ENCODE assay signal across 19 cellular contexts in genomic region chr4:3186609-3187008, GRCh38.
DNase-seq lines count a peak whose midpoint lies in the region; ATAC-seq, FAIRE-seq and TF ChIP-seq lines count a peak whose summit lies in the region.
"Had no signal": no experiment of that assay in that cellular context is flagged by ENCODE, and none has a peak within 500 bp of the region (broad histone marks: within the 10 kb centered on the region; RNA-seq: fewer than 3 reads in every experiment).

No MANE protein-coding gene starts in this region.

- no peaks in the 10 kb centered on the region for H3K27me3 ChIP-seq in lower lobe of right lung (ENCODE audit: low read depth)
- H3K27me3 ChIP-seq: BE2C had no signal

- H3K4me1 Mint-ChIP-seq in type B pancreatic cell (ENCODE audit: unreplicated experiment): peaks cover 5% of the 10 kb centered on the region

- ATAC-seq in lower lobe of right lung: no peak
- ATAC-seq: A549, HCT116 had no signal

- H3K36me3 Mint-ChIP-seq in type B pancreatic cell: peaks cover 33% of the 10 kb centered on the region

- TF ChIP-seq CTCF in VCaP (conservative IDR thresholded peaks at IDR 0.05) (no peak), fibroblast of mammary gland (conservative IDR thresholded peaks at IDR 0.05; ENCODE audit: control insufficient read depth, insufficient read depth, low read depth, low read length) (no peak), type B pancreatic cell (conservative IDR thresholded peaks at IDR 0.05) (no peak), lower lobe of right lung (IDR thresholded peaks at IDR 0.05) (no peak)

- H3K27ac ChIP-seq in VCaP: peak overlapping the region; percentile 60; the same call in 1 of the 2 replicates
- no peak overlapping the region for H3K27ac ChIP-seq in lower lobe of right lung
- H3K27ac ChIP-seq: A549, C4-2B, GM23248, HL-60 had no signal

- peaks cover 99% of the 10 kb centered on the region for H3K36me3 ChIP-seq in lower lobe of right lung

- DNase-seq in astrocyte of the hippocampus (ENCODE audit: low read depth, low spot score) (peak; percentile 67), fibroblast of mammary gland (ENCODE audit: low read depth) (peak; percentile 51), type B pancreatic cell (ENCODE audit: extremely low spot score, unreplicated experiment) (no peak), lower lobe of right lung (no peak), frontal cortex (ENCODE audit: low spot score in 2 of 2) (no peak)
- DNase-seq: BE2C; CD4-positive, alpha-beta memory T cell; DMS153; DMS79 treated with DMSO at 0.1 percent for 48 hours; EL; GM23248 had no signal

- H3K4me3 ChIP-seq in fibroblast of mammary gland (ENCODE audit: control insufficient read depth, low read depth, low read length) (no peak overlapping the region), lower lobe of right lung (no peak overlapping the region)
- H3K4me3 ChIP-seq: A549, GM23248 had no signal

- intact Hi-C loops in lower lobe of right lung (cut with DNase I): no loop called here

- no peaks in the 10 kb centered on the region for H3K9me3 Mint-ChIP-seq in type B pancreatic cell
- H3K9me3 Mint-ChIP-seq: CD4-positive, alpha-beta memory T cell had no signal

- no peak for FAIRE-seq in frontal cortex (lab: Jason Lieb, UNC)
- FAIRE-seq: A549, G401.6, GM12891, H54 had no signal

- H3K4me3 Mint-ChIP-seq in type B pancreatic cell: no peak overlapping the region
- H3K4me3 Mint-ChIP-seq: CD4-positive, alpha-beta memory T cell had no signal

- peak overlapping the region; percentile 60 for H3K27ac Mint-ChIP-seq in type B pancreatic cell

- H3K27me3 Mint-ChIP-seq in type B pancreatic cell: no peaks in the 10 kb centered on the region
- H3K27me3 Mint-ChIP-seq: CD4-positive, alpha-beta memory T cell had no signal

- no peaks in the 10 kb centered on the region for H3K9me3 ChIP-seq in lower lobe of right lung
- H3K9me3 ChIP-seq: A549, BE2C had no signal

- H3K4me1 ChIP-seq in lower lobe of right lung: no peaks in the 10 kb centered on the region
- H3K4me1 ChIP-seq: A549, BE2C had no signal

Comparison
In these comparisons a context has a peak if more than half of its experiments do, and no peak if none do; other contexts are left out.
1. DNase-seq: peak in astrocyte of the hippocampus (single experiment) and fibroblast of mammary gland (single experiment); none in type B pancreatic cell (single experiment), lower lobe of right lung (single experiment) and frontal cortex (0 of 2).